Comparison of ENCODE assay signal across 15 cellular contexts in genomic region chr4:8754634-8755589, GRCh38.
"Had no signal": no experiment of that assay in that cellular context is flagged by ENCODE, and none has a peak within 500 bp of the region (broad histone marks: within the 10 kb centered on the region; RNA-seq: fewer than 3 reads in every experiment).

No MANE protein-coding gene starts in this region.

- H3K27ac Mint-ChIP-seq: activated CD8-positive, alpha-beta T cell treated with anti-CD3 and anti-CD28 coated beads for 36 hours; activated naive CD4-positive, alpha-beta T cell treated with anti-CD3 and anti-CD28 coated beads, Interleukin-2, amount 50 U/mL, for 72 hours; brain had no signal

- DNase-seq: activated CD4-positive, alpha-beta T cell treated with anti-CD3 and anti-CD28 coated beads for 1 hour; activated CD8-positive, alpha-beta T cell treated with anti-CD3 and anti-CD28 coated beads for 36 hours; amniotic stem cell; dermis blood vessel endothelial cell; esophagus squamous epithelium; foreskin fibroblast; glutamatergic neuron; mesendoderm; transverse colon had no signal

- H3K9me3 Mint-ChIP-seq: activated CD8-positive, alpha-beta T cell treated with anti-CD3 and anti-CD28 coated beads for 36 hours had no signal

- H3K36me3 ChIP-seq: esophagus squamous epithelium, pancreas, SJSA1, transverse colon had no signal

- H3K27ac ChIP-seq: esophagus squamous epithelium, pancreas, SJSA1, skin epidermis, transverse colon had no signal

- H3K4me1 ChIP-seq: esophagus squamous epithelium, pancreas, SJSA1, transverse colon had no signal

- H3K4me3 ChIP-seq: esophagus squamous epithelium, pancreas, SJSA1, skin epidermis, transverse colon had no signal

- H3K9me3 ChIP-seq: esophagus squamous epithelium, pancreas, SJSA1, transverse colon had no signal

- H3K4me3 Mint-ChIP-seq: activated CD8-positive, alpha-beta T cell treated with anti-CD3 and anti-CD28 coated beads for 36 hours; brain; neural crest cell had no signal

- ATAC-seq: activated CD8-positive, alpha-beta T cell treated with anti-CD3 and anti-CD28 coated beads for 36 hours; activated naive CD4-positive, alpha-beta T cell treated with anti-CD3 and anti-CD28 coated beads, Interleukin-2, amount 50 U/mL, for 72 hours; pancreas had no signal

- H3K27me3 Mint-ChIP-seq: activated CD8-positive, alpha-beta T cell treated with anti-CD3 and anti-CD28 coated beads for 36 hours had no signal

- H3K27me3 ChIP-seq: SJSA1, transverse colon had no signal

- H3K4me1 Mint-ChIP-seq: brain, neural crest cell had no signal

- H3K36me3 Mint-ChIP-seq: activated naive CD4-positive, alpha-beta T cell treated with anti-CD3 and anti-CD28 coated beads, Interleukin-2, amount 50 U/mL, for 72 hours; brain had no signal
